In the genomic region with DNA sequence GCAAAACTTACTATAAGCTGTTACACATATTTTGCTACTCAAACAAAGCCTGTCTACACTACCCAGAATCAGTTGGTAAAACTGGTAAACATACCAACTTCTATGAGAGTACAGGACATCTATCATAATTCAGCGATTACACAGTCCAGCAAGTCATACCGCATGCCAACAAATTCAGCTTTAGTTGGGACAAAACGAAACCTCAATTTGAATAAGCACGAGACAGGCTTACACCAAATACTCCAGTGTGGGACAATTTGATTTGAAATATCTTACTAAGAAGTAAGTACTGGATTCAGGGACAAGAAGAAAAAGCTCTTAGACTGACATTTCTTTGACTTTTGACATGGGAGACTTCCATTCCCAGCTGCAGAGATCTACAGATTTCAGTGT, we compare ENCODE assay signal across 9 cellular contexts. TPM values are rescaled to one million over a fixed set of nuclear protein-coding genes. Genes with fewer than 3 reads are reported as not detected.
DNase-seq lines count a peak whose midpoint lies in the region; ATAC-seq and TF ChIP-seq lines count a peak whose summit lies in the region.
"Had no signal": no experiment of that assay in that cellular context is flagged by ENCODE, and none has a peak within 500 bp of the region (broad histone marks: within the 10 kb centered on the region; RNA-seq: fewer than 3 reads in every experiment).

No MANE protein-coding gene starts in this region.

- H3K27me3 Mint-ChIP-seq in CD4-positive, CD25-positive, alpha-beta regulatory T cell = peaks cover 73% of the 10 kb centered on the region

- TF ChIP-seq EP300 in neural cell (conservative IDR thresholded peaks at IDR 0.05; ENCODE audit: poor library complexity, severe bottlenecking) = no peak

- H3K4me3 ChIP-seq in CD4-positive, CD25-positive, alpha-beta regulatory T cell (ENCODE audit: low read depth, low read length) = no peak overlapping the region
- peak overlapping the region; percentile 58 for H3K4me3 ChIP-seq in HAP-1
- H3K4me3 ChIP-seq in breast epithelium = peak overlapping the region in 2 of 3 donors; percentile 56 to 73
- H3K4me3 ChIP-seq in neural cell (ENCODE audit: low read length) = peak overlapping the region; percentile 89

- peak overlapping the region in 3 of 4 donors; percentile 9 to 80 (median 65) for H3K4me3 Mint-ChIP-seq in CD4-positive, CD25-positive, alpha-beta regulatory T cell

- no peak for TF ChIP-seq POLR2A in breast epithelium (IDR thresholded peaks at IDR 0.05)

- no peak for DNase-seq in CD4-positive, CD25-positive, alpha-beta regulatory T cell
- DNase-seq in HAP-1 (ENCODE audit: low spot score in 2 of 2) (no peak), breast epithelium (ENCODE audit: low spot score in 2 of 2) (no peak), NAMALWA (ENCODE audit: low spot score) (no peak), T1000 (lab: John Stamatoyannopoulos, UW) (no peak)

- no peak overlapping the region for H3K27ac Mint-ChIP-seq in CD4-positive, CD25-positive, alpha-beta regulatory T cell

- no peaks in the 10 kb centered on the region for H3K79me2 ChIP-seq in neural cell (replicated peaks; ENCODE audit: insufficient read depth, low read length)

- TF ChIP-seq CTCF in breast epithelium (IDR thresholded peaks at IDR 0.05) (no peak), neural cell (IDR thresholded peaks at IDR 0.05; ENCODE audit: poor library complexity, severe bottlenecking) (no peak)

- H3K36me3 Mint-ChIP-seq in CD4-positive, CD25-positive, alpha-beta regulatory T cell = no peaks in the 10 kb centered on the region

- H2AFZ ChIP-seq in neural cell (ENCODE audit: low read depth, low read length) = no peak overlapping the region

- no peak for ATAC-seq in CD4-positive, CD25-positive, alpha-beta regulatory T cell (ENCODE audit: low read depth in 2 of 2)
- no peak for ATAC-seq in HG02981 (IDR thresholded peaks at IDR 0.05; ENCODE audit: unreplicated experiment)
- no peak for ATAC-seq in GM18873 (IDR thresholded peaks at IDR 0.05; ENCODE audit: low FRiP score, unreplicated experiment)

- peaks cover 22% of the 10 kb centered on the region for H3K4me1 ChIP-seq in CD4-positive, CD25-positive, alpha-beta regulatory T cell (ENCODE audit: control insufficient read depth, insufficient read depth, low read length, poor library complexity, severe bottlenecking)
- H3K4me1 ChIP-seq in HAP-1 (peaks cover 17% of the 10 kb centered on the region), breast epithelium (peaks cover 4 to 8% of the 10 kb centered on the region in 2 donors)

- H3K9ac ChIP-seq in neural cell (ENCODE audit: low read length) = peak overlapping the region; percentile 83

- no peak for TF ChIP-seq RAD21 in neural cell (conservative IDR thresholded peaks at IDR 0.05)

- H3K9me2 ChIP-seq in neural cell (ENCODE audit: insufficient read depth, low read length) = no peaks in the 10 kb centered on the region

- H3K9me3 ChIP-seq in CD4-positive, CD25-positive, alpha-beta regulatory T cell (ENCODE audit: control insufficient read depth in 2 of 2, low read length in 2 of 2) = no peaks in the 10 kb centered on the region
- H3K9me3 ChIP-seq in HAP-1 = no peaks in the 10 kb centered on the region
- no peaks in the 10 kb centered on the region for H3K9me3 ChIP-seq in breast epithelium
- no peaks in the 10 kb centered on the region for H3K9me3 ChIP-seq in neural cell (ENCODE audit: low read length)
- H3K9me3 ChIP-seq: vagina had no signal

- H4K20me1 ChIP-seq in neural cell (ENCODE audit: insufficient read depth) = no peaks in the 10 kb centered on the region

- H3K9me3 Mint-ChIP-seq in CD4-positive, CD25-positive, alpha-beta regulatory T cell = peaks cover 0 to 1% (median 0%) of the 10 kb centered on the region in 7 donors

- in situ Hi-C loops in HAP-1 (cut with MboI; ENCODE audit: low sequenced_read_pairs) = no loop called here

- peaks cover 0 to 29% (median 7%) of the 10 kb centered on the region in 4 donors for H3K4me1 Mint-ChIP-seq in CD4-positive, CD25-positive, alpha-beta regulatory T cell

- no peaks in the 10 kb centered on the region for H3K36me3 ChIP-seq in CD4-positive, CD25-positive, alpha-beta regulatory T cell (ENCODE audit: control insufficient read depth, insufficient read depth, low read length)
- H3K36me3 ChIP-seq in HAP-1 (replicated peaks) (no peaks in the 10 kb centered on the region), breast epithelium (no peaks in the 10 kb centered on the region), neural cell (ENCODE audit: insufficient read depth, low read length) (no peaks in the 10 kb centered on the region)
- H3K36me3 ChIP-seq: vagina had no signal

- peak overlapping the region; percentile 36 for H3K4me2 ChIP-seq in neural cell (ENCODE audit: low read length)

- intact Hi-C loops in breast epithelium (cut with DNase I; ENCODE audit: low total_unique reads) = loop anchor here (2.0 kb wide), 1 partner anchor 76 kb away; no protein-coding TSS in a partner anchor

- H3K27me3 ChIP-seq in CD4-positive, CD25-positive, alpha-beta regulatory T cell (ENCODE audit: control insufficient read depth, insufficient read depth, low read length) = peaks cover 55% of the 10 kb centered on the region
- no peaks in the 10 kb centered on the region for H3K27me3 ChIP-seq in HAP-1 (ENCODE audit: low read depth)
- no peaks in the 10 kb centered on the region for H3K27me3 ChIP-seq in breast epithelium
- H3K27me3 ChIP-seq in neural cell (ENCODE audit: insufficient read depth, low read depth, low read length) = peaks cover 47% of the 10 kb centered on the region
- H3K27me3 ChIP-seq: vagina had no signal

- H3K27ac ChIP-seq in CD4-positive, CD25-positive, alpha-beta regulatory T cell (ENCODE audit: insufficient read depth, low read length, poor library complexity, severe bottlenecking) = no peak overlapping the region
- H3K27ac ChIP-seq in breast epithelium (peak overlapping the region in 1 of 2 donors; percentile 11), neural cell (ENCODE audit: low read length) (no peak overlapping the region)

- H3F3A ChIP-seq in neural cell (ENCODE audit: insufficient read depth, low read length, poor library complexity, severe bottlenecking) = no peaks in the 10 kb centered on the region

TF ChIP-seq in neural cell, 6 proteins besides CTCF, POLR2A, EP300 and RAD21:
- no peak for TF ChIP-seq SMC3 (conservative IDR thresholded peaks at IDR 0.05; ENCODE audit: poor library complexity)
- no peak for TF ChIP-seq POLR2AphosphoS5 (IDR thresholded peaks at IDR 0.05)
- no peak for TF ChIP-seq TAF1 (IDR thresholded peaks at IDR 0.05; ENCODE audit: low read depth)
- no peak for TF ChIP-seq REST (IDR thresholded peaks at IDR 0.05; ENCODE audit: borderline replicate concordance)
- TF ChIP-seq EZH2 (IDR thresholded peaks at IDR 0.05; ENCODE audit: borderline replicate concordance, insufficient read depth, low read length, poor library complexity, severe bottlenecking) = no peak
- no peak for TF ChIP-seq MXI1 (conservative IDR thresholded peaks at IDR 0.05; ENCODE audit: poor library complexity, severe bottlenecking)

RNA-seq across cellular contexts. Expression of gene NRG2, which starts 2.0 kb away (rescaled TPM):
- total RNA-seq in CD4-positive, CD25-positive, alpha-beta regulatory T cell = not detected
- polyA plus RNA-seq in CD4-positive, CD25-positive, alpha-beta regulatory T cell = not detected
- total RNA-seq in breast epithelium = 10 to 100 TPM in 1 of 3 donors, 1 to 10 TPM in 2; 5.9 to 16.5 (median 7.2) TPM
- polyA plus RNA-seq in neural cell = 5.4 and 5.6 TPM in 2 replicates
- polyA minus RNA-seq in neural cell = 8.5 and 10.7 TPM in 2 replicates
